In genomic region chr17:57373071-57373470, GRCh38 we compare ENCODE assay signal across 22 cellular contexts.
"Had no signal": no experiment of that assay in that cellular context is flagged by ENCODE, and none has a peak within 500 bp of the region (broad histone marks: within the 10 kb centered on the region; RNA-seq: fewer than 3 reads in every experiment).

No MANE protein-coding gene starts in this region.

- ATAC-seq: activated CD8-positive, alpha-beta memory T cell treated with anti-CD3 and anti-CD28 coated beads, Interleukin-2, amount 10 ng/mL, durations not matched to agents 7 days and 5 days; Right ventricle myocardium inferior; T-cell had no signal

- DNase-seq: activated B cell treated with CpG ODN at 0.5 μM for 24 hours; activated CD4-positive, alpha-beta T cell treated with anti-CD3 and anti-CD28 coated beads for 1 hour; activated CD4-positive, alpha-beta T cell treated with anti-CD3 and anti-CD28 coated beads, Interleukin-2, amount 10 ng/mL, durations not matched to agents 24 days and 14 days; activated CD4-positive, alpha-beta T cell treated with anti-CD3 and anti-CD28 coated beads, Interleukin-2, amount 50 U/mL, for 48 hours; activated CD8-positive, alpha-beta memory T cell treated with anti-CD3 and anti-CD28 coated beads, Interleukin-2, amount 10 ng/mL, durations not matched to agents 7 days and 5 days; activated effector memory CD4-positive, alpha-beta T cell treated with Interleukin-2 at 50 U/mL for 16 hours; activated naive CD4-positive, alpha-beta T cell; activated T-cell treated with anti-CD3 and anti-CD28 coated beads, Interleukin-2, amount 50 U/mL, for 24 hours; aorta; MM.1S; NCI-H1105; NCI-H1436; NCI-H1694 treated with DMSO at 0.1 percent for 48 hours; NCI-H2081; NCI-H446; NCI-H524; T-cell; T-helper 2 cell; T1000 had no signal

- H3K27ac ChIP-seq: SK-N-MC had no signal

- FAIRE-seq: TTC549 had no signal

- H3K4me3 ChIP-seq: SK-N-MC had no signal
